13 cellular contexts compared by ENCODE assay signal in the genomic region with DNA sequence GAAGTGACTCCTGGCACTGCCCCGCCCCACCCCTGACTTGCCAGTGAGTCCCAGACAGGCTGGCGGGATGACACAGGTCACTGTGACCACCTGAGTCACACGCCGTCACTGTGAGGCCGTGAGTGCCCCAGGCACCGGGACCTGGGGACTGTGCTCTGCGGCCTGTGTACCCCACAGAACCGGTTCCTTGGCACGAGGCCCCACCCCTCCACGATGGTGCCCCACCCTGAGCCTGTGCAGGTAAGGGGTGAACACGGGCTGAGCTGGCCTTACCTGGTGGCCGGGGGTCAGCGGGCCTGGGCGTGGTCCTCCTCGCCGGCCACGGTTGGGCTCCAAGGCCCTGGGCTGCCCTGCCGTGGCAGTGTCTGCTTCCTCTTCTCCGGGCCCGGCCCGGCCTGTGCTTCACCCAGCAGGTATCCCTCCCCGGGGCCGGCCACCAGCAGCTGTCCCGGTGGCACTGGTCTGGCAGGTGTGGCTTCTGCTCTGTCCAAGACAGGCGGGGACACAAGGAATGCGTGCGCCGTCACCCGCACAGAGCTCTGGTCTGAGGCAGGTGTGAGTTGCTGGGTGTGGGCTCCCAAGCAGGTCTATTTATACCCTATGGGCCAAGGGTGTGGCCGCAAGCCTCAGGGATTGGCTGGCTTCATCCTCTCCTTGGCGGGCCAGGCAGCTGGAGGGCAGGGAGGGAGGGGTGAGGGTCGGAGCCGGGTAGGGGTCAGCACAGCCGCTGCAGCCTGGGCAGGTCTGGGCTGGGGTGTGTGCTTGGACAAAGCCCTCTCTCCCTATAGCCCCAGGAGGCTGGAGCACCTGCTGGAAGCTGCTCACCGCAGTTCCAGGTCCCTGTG. TPM values are rescaled to one million over a fixed set of nuclear protein-coding genes. Genes with fewer than 3 reads are reported as not detected.
DNase-seq lines count a peak whose midpoint lies in the region; ATAC-seq and TF ChIP-seq lines count a peak whose summit lies in the region.
"Had no signal": no experiment of that assay in that cellular context is flagged by ENCODE, and none has a peak within 500 bp of the region (broad histone marks: within the 10 kb centered on the region; RNA-seq: fewer than 3 reads in every experiment).

Gene RNF223 (minus strand): TSS at position 564 of the 845 bp plus-strand sequence. CDS start 1,740 bp downstream, outside the sequence.

- H3K9me3 ChIP-seq in heart left ventricle (no peaks in the 10 kb centered on the region), right atrium auricular region (no peaks in the 10 kb centered on the region)
- H3K9me3 ChIP-seq: SJSA1 had no signal

- CTCF ChIA-PET in RWPE1 (lab: Yijun Ruan, JAX), result interaction anchor here (0.7 to 1.1 kb wide), 2 partner anchors 72 to 91 kb away, joined by 3 read pairs; no protein-coding TSS in a partner anchor

- no peak for TF ChIP-seq POLR2A in heart left ventricle (IDR thresholded peaks at IDR 0.05)

- H3K27me3 ChIP-seq in heart left ventricle, result peaks cover 0 to 60% (median 24%) of the 10 kb centered on the region in 9 donors
- H3K27me3 ChIP-seq in right atrium auricular region, result no peaks in the 10 kb centered on the region

- ATAC-seq in heart left ventricle (peak in 2 of 4 donors; percentile 8 to 15), GM18858 (IDR thresholded peaks at IDR 0.05; ENCODE audit: unreplicated experiment) (no peak), HG02642 (IDR thresholded peaks at IDR 0.05; ENCODE audit: poor library complexity, unreplicated experiment) (no peak)

- H3K36me3 ChIP-seq in heart left ventricle, result no peaks in the 10 kb centered on the region
- H3K36me3 ChIP-seq in right atrium auricular region, result no peaks in the 10 kb centered on the region
- no peaks in the 10 kb centered on the region for H3K36me3 ChIP-seq in urinary bladder (ENCODE audit: insufficient read depth)
- H3K36me3 ChIP-seq: SJSA1 had no signal

- intact Hi-C loops in heart left ventricle (cut with DNase I), result no loop called here

- POLR2A ChIA-PET in RWPE1 (lab: Yijun Ruan, JAX; ENCODE audit: low non-redundant PET), result interaction anchor here (0.9 kb wide), 1 partner anchor 68 kb away, joined by 8 read pairs; no protein-coding TSS in a partner anchor

- TF ChIP-seq CTCF in heart left ventricle (IDR thresholded peaks at IDR 0.05) (no peak), right atrium auricular region (IDR thresholded peaks at IDR 0.05) (no peak), RWPE1 (conservative IDR thresholded peaks at IDR 0.05; ENCODE audit: low read depth) (no peak)

- H3K4me1 ChIP-seq in heart left ventricle (peaks cover 0 to 9% (median 6%) of the 10 kb centered on the region in 12 donors), right atrium auricular region (peaks cover 0 to 8% of the 10 kb centered on the region in 2 donors), urinary bladder (ENCODE audit: insufficient read depth) (no peaks in the 10 kb centered on the region)

- H3K27ac ChIP-seq in heart left ventricle (no peak within 1 kb of the TSS), right atrium auricular region (no peak within 1 kb of the TSS), RWPE1 (peak within 1 kb of the TSS; percentile 57), urinary bladder (ENCODE audit: low read depth) (peak within 1 kb of the TSS; percentile 95)
- H3K27ac ChIP-seq: SJSA1 had no signal

- peak in 3 of 5 donors; percentile 18 to 48 (median 23) for DNase-seq in heart left ventricle
- DNase-seq in right atrium auricular region (ENCODE audit: low spot score), result no peak
- peak; percentile 62 for DNase-seq in RWPE1 (ENCODE audit: low spot score)
- DNase-seq in left kidney (ENCODE audit: low read depth, low spot score), result peak; percentile 42
- no peak for DNase-seq in NCI-H1092 (lab: John Stamatoyannopoulos, UW)
- DNase-seq: effector CD8-positive, alpha-beta T cell; HFFc6; NCI-H1048; nucleus accumbens had no signal

- 61 to 74% (median 68%) methylated on average over 16 to 35 of the region's 35 CpGs for WGBS in heart left ventricle, 4 donors
- WGBS in urinary bladder, result 66% methylated on average over 35 of the region's 35 CpGs

- no peak within 1 kb of the TSS for H3K4me3 ChIP-seq in heart left ventricle
- H3K4me3 ChIP-seq in right atrium auricular region, result no peak within 1 kb of the TSS
- H3K4me3 ChIP-seq in urinary bladder (ENCODE audit: low read depth, low read length), result no peak within 1 kb of the TSS
- H3K4me3 ChIP-seq: SJSA1 had no signal

RNA-seq across cellular contexts. Expression of gene RNF223, which starts in this region (rescaled TPM):
- total RNA-seq in heart left ventricle (not detected), right atrium auricular region (not detected), urinary bladder (2.7 TPM)
- polyA plus RNA-seq in heart left ventricle (not detected), urinary bladder (0.73 TPM)
- total RNA-seq: HFFc6, SJSA1 had no signal

Comparison
In these comparisons a context has a peak if more than half of its experiments do, and no peak if none do; other contexts are left out.
1. Peak in DNase-seq in heart left ventricle; RNA of the gene not detected or under 1 TPM.
2. DNase-seq: peak in RWPE1 (single experiment) and left kidney (single experiment); none in right atrium auricular region (single experiment) and NCI-H1092 (single experiment).
3. H3K27ac ChIP-seq: peak in RWPE1 (single experiment) and urinary bladder (single experiment); none in heart left ventricle (0 of 12) and right atrium auricular region (0 of 2).